In genomic region chr14:60506010-60506409, GRCh38 we compare ENCODE assay signal across 28 cellular contexts. TPM values are rescaled to one million over a fixed set of nuclear protein-coding genes. Genes with fewer than 3 reads are reported as not detected.
"Had no signal": no experiment of that assay in that cellular context is flagged by ENCODE, and none has a peak within 500 bp of the region (broad histone marks: within the 10 kb centered on the region; RNA-seq: fewer than 3 reads in every experiment).

No MANE protein-coding gene starts in this region.

- ATAC-seq: esophagus mucosa; gastrocnemius medialis; heart right ventricle; lower lobe of right lung; psoas muscle; stimulated activated naive B cell treated with anti-CD40 and anti-IgM and Interleukin-4, amounts not matched to agents 10 μg/mL and 1 μg/mL and 100 μg/mL, for 72 hours; stimulated activated naive CD8-positive, alpha-beta T cell treated with anti-CD3 and anti-CD28 coated beads, Interleukin-15, amount 100 ng/mL, for 72 hours had no signal

- H3K36me3 Mint-ChIP-seq: memory B cell; natural killer cell treated with Interleukin-12 subunit alpha and Interleukin-12 subunit beta and Interleukin-15 and Interleukin-18, amount 100 ng/mL, for 72 hours; neural progenitor cell; stimulated activated naive B cell treated with anti-CD40 and anti-IgM and Interleukin-4, amounts not matched to agents 10 μg/mL and 1 μg/mL and 100 μg/mL, for 72 hours had no signal

- H3K9me3 ChIP-seq: gastrocnemius medialis, heart right ventricle, left ventricle myocardium inferior, lower lobe of right lung, psoas muscle, sigmoid colon, testis, tibial nerve, vagina had no signal

- H3K36me3 ChIP-seq: gastrocnemius medialis, heart right ventricle, left ventricle myocardium inferior, lower lobe of right lung, neural progenitor cell, sigmoid colon, tibial nerve, vagina had no signal

- H3K4me3 Mint-ChIP-seq: immature natural killer cell; memory B cell; natural killer cell treated with Interleukin-12 subunit alpha and Interleukin-12 subunit beta and Interleukin-15 and Interleukin-18, amount 100 ng/mL, for 72 hours; neural progenitor cell; stimulated activated naive B cell treated with anti-CD40 and anti-IgM and Interleukin-4, amounts not matched to agents 10 μg/mL and 1 μg/mL and 100 μg/mL, for 72 hours; stimulated activated naive CD8-positive, alpha-beta T cell treated with anti-CD3 and anti-CD28 coated beads, Interleukin-15, amount 100 ng/mL, for 72 hours had no signal

- H3K27ac Mint-ChIP-seq: immature natural killer cell; memory B cell; natural killer cell treated with Interleukin-12 subunit alpha and Interleukin-12 subunit beta and Interleukin-15 and Interleukin-18, amount 100 ng/mL, for 72 hours; neural progenitor cell; stimulated activated naive B cell treated with anti-CD40 and anti-IgM and Interleukin-4, amounts not matched to agents 10 μg/mL and 1 μg/mL and 100 μg/mL, for 72 hours; stimulated activated naive CD8-positive, alpha-beta T cell treated with anti-CD3 and anti-CD28 coated beads, Interleukin-15, amount 100 ng/mL, for 72 hours had no signal

- H3K4me1 Mint-ChIP-seq: immature natural killer cell had no signal

- H3K27me3 ChIP-seq: testis had no signal

- H3K4me3 ChIP-seq: gastrocnemius medialis, heart right ventricle, left ventricle myocardium inferior, lower lobe of right lung, psoas muscle, sigmoid colon, skin epidermis, testis, tibial nerve, vagina had no signal

- H3K9ac ChIP-seq: neural progenitor cell had no signal

- H3K27ac ChIP-seq: dorsolateral prefrontal cortex, gastrocnemius medialis, heart right ventricle, left ventricle myocardium inferior, lower lobe of right lung, neural progenitor cell, psoas muscle, sigmoid colon, skin epidermis, testis, tibial nerve, vagina had no signal

- H3K9me3 Mint-ChIP-seq: memory B cell; natural killer cell treated with Interleukin-12 subunit alpha and Interleukin-12 subunit beta and Interleukin-15 and Interleukin-18, amount 100 ng/mL, for 72 hours; stimulated activated naive B cell treated with anti-CD40 and anti-IgM and Interleukin-4, amounts not matched to agents 10 μg/mL and 1 μg/mL and 100 μg/mL, for 72 hours; stimulated activated naive CD8-positive, alpha-beta T cell treated with anti-CD3 and anti-CD28 coated beads, Interleukin-15, amount 100 ng/mL, for 72 hours had no signal

- DNase-seq: cortex of kidney; dorsolateral prefrontal cortex; effector CD8-positive, alpha-beta T cell; gastrocnemius medialis; heart right ventricle; hypothalamus; immature natural killer cell; left ventricle myocardium inferior; lower lobe of right lung; midbrain; occipital lobe; psoas muscle; sigmoid colon; stimulated activated CD4-positive, alpha-beta T cell treated with anti-CD3 and anti-CD28 coated beads, Interleukin-2, amount 100 ng/mL, for 24 hours; stimulated activated CD4-positive, alpha-beta T cell treated with anti-CD3 and anti-CD28 coated beads, Interleukin-4, amount 100 ng/mL, for 4 hours; stimulated activated naive B cell treated with anti-CD40 and anti-IgM and Interleukin-4, amounts not matched to agents 10 μg/mL and 1 μg/mL and 100 μg/mL, for 72 hours; stimulated activated naive CD8-positive, alpha-beta T cell treated with anti-CD3 and anti-CD28 coated beads, Interleukin-15, amount 100 ng/mL, for 72 hours; testis had no signal

RNA-seq across cellular contexts. Expression of gene SIX6, which starts 2.9 kb away (rescaled TPM):
- total RNA-seq: esophagus mucosa; fibroblast of villous mesenchyme; heart right ventricle; left ventricle myocardium inferior; lower lobe of right lung; natural killer cell treated with Interleukin-12 subunit alpha and Interleukin-12 subunit beta and Interleukin-15 and Interleukin-18, amount 100 ng/mL, for 72 hours; occipital lobe; sigmoid colon; subcutaneous adipose tissue; tibial nerve; vagina had no signal
- polyA plus RNA-seq: heart right ventricle, immature natural killer cell, keratinocyte, sigmoid colon had no signal

RNA-seq across cellular contexts. Expression of gene C14orf39, which starts 20.1 kb away (rescaled TPM):
- total RNA-seq: esophagus mucosa; heart right ventricle; left ventricle myocardium inferior; lower lobe of right lung; natural killer cell treated with Interleukin-12 subunit alpha and Interleukin-12 subunit beta and Interleukin-15 and Interleukin-18, amount 100 ng/mL, for 72 hours; occipital lobe; vagina had no signal
- polyA plus RNA-seq: heart right ventricle, immature natural killer cell, keratinocyte, sigmoid colon had no signal
